In the genomic region with DNA sequence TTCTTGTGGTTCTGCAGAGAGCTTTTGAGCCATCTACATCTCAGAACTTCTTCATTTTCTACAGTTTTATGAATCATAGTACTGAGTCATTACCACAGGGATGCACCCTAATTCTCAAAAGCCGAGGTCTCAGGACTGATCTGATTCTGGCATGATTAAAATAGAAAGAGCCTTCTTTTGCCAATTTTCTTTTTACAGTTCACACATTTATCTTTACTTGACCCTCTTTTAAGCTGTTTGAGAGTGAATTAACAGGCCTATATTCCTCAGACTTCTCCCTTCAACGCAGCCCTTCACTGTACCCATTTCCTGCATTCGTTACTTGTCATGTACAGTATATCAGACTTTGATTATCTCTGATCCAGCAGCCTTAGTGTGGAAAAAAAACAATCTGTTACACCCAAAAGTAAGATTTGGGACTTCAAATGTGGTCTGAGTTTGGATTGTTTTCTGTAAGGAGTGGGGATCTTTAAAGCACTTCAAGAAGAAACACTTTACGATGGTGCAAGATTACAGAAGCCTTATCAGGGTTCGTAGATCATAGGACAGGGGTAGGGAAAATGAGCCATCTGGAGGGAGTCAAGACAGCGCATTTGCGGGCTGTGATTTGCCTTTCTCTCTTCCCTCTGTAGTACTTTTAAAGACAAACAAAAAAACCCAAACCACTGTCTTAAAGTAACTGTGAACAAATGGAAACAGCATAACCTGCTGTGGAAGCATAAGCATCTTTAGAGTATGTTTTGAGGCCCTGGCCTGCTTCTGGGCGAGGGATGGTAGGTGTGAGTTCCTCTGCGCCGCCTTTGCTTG, we compare ENCODE assay signal across 9 cellular contexts. TPM values are rescaled to one million over a fixed set of nuclear protein-coding genes. Genes with fewer than 3 reads are reported as not detected.
DNase-seq lines count a peak whose midpoint lies in the region; ATAC-seq, FAIRE-seq and TF ChIP-seq lines count a peak whose summit lies in the region.
"Had no signal": no experiment of that assay in that cellular context is flagged by ENCODE, and none has a peak within 500 bp of the region (broad histone marks: within the 10 kb centered on the region; RNA-seq: fewer than 3 reads in every experiment).

No MANE protein-coding gene starts in this region.

- peaks cover 64% of the 10 kb centered on the region for H3K4me1 ChIP-seq in Karpas-422 (ENCODE audit: low read length)
- peaks cover 33% of the 10 kb centered on the region for H3K4me1 ChIP-seq in lower lobe of right lung

- H3K9me3 ChIP-seq in Karpas-422 (ENCODE audit: low read length): no peaks in the 10 kb centered on the region
- H3K9me3 ChIP-seq in lower lobe of right lung: no peaks in the 10 kb centered on the region

- H3K9me2 ChIP-seq in Karpas-422 (replicated peaks; ENCODE audit: insufficient read depth, low read length): no peaks in the 10 kb centered on the region

- peak overlapping the region; percentile 95 for H3K27ac Mint-ChIP-seq in activated naive CD8-positive, alpha-beta T cell

- H3K36me3 ChIP-seq in Karpas-422 (ENCODE audit: insufficient read depth, low read length) (peaks cover 13% of the 10 kb centered on the region; the same call in 1 of the 2 replicates), lower lobe of right lung (peaks cover 11% of the 10 kb centered on the region)

- H3K9ac ChIP-seq in Karpas-422 (ENCODE audit: low read length): no peak overlapping the region

- no peak for TF ChIP-seq CTCF in lower lobe of right lung (IDR thresholded peaks at IDR 0.05)

- H2AFZ ChIP-seq in Karpas-422 (ENCODE audit: low read length): no peak overlapping the region

- no peaks in the 10 kb centered on the region for H3K27me3 ChIP-seq in Karpas-422 (ENCODE audit: low read length)
- H3K27me3 ChIP-seq in lower lobe of right lung (ENCODE audit: low read depth): no peaks in the 10 kb centered on the region

- peak; percentile 85 for ATAC-seq in GM21723 (IDR thresholded peaks at IDR 0.05; ENCODE audit: unreplicated experiment)
- peak; percentile 79 to 85 for ATAC-seq in lower lobe of right lung

- peaks cover 15% of the 10 kb centered on the region for H3K79me2 ChIP-seq in Karpas-422 (ENCODE audit: low read length)

- H4K20me1 ChIP-seq in Karpas-422 (ENCODE audit: insufficient read depth, low read depth, low read length): no peaks in the 10 kb centered on the region

- H3K27ac ChIP-seq in Karpas-422 (ENCODE audit: low read length): peak overlapping the region; percentile 71
- H3K27ac ChIP-seq in lower lobe of right lung: peak overlapping the region; percentile 42

- FAIRE-seq in GM12892 (lab: Jason Lieb, UNC): peak; percentile 95
- FAIRE-seq: TTC549 had no signal

- peaks cover 25% of the 10 kb centered on the region for H3K36me3 Mint-ChIP-seq in activated naive CD8-positive, alpha-beta T cell

- DNase-seq in GM12892 (ENCODE audit: insufficient read length) (peak; percentile 27), Karpas-422 (peak; percentile 57), lower lobe of right lung (no peak), DMS 273 (lab: John Stamatoyannopoulos, UW; ENCODE audit: unreplicated experiment) (no peak), NCI-H1092 (lab: John Stamatoyannopoulos, UW) (no peak), HT-29 (ENCODE audit: low spot score) (no peak)

- no peaks in the 10 kb centered on the region for H3K27me3 Mint-ChIP-seq in activated naive CD8-positive, alpha-beta T cell

- peaks cover 75% of the 10 kb centered on the region for H3K4me1 Mint-ChIP-seq in activated naive CD8-positive, alpha-beta T cell (ENCODE audit: low read depth)

- no peak for TF ChIP-seq POLR2A in GM12892 (IDR thresholded peaks at IDR 0.05; ENCODE audit: low read depth, low read length)

- H3K9me3 Mint-ChIP-seq in activated naive CD8-positive, alpha-beta T cell (ENCODE audit: low read depth): no peaks in the 10 kb centered on the region

- H3K4me3 Mint-ChIP-seq in activated naive CD8-positive, alpha-beta T cell: peak overlapping the region; percentile 65

- intact Hi-C loops in lower lobe of right lung (cut with DNase I): no loop called here

- H3K4me2 ChIP-seq in Karpas-422 (ENCODE audit: low read depth, low read length, poor library complexity, severe bottlenecking): peak overlapping the region; percentile 36

- no peak overlapping the region for H3K4me3 ChIP-seq in Karpas-422 (ENCODE audit: low read length)
- no peak overlapping the region for H3K4me3 ChIP-seq in lower lobe of right lung

RNA-seq across cellular contexts. Expression of a gene that starts 15.3 kb away (rescaled TPM):
- polyA plus RNA-seq in GM12892 (2012; ENCODE audit: missing spikeins): 100 TPM
- 0.11 TPM in 1 of 2 replicates, not detected in the other for total RNA-seq in Karpas-422 (2014; rRNA removed; shearing (Covaris generic); ENCODE audit: low replicate concordance)
- 9.0 TPM for total RNA-seq in lower lobe of right lung
- total RNA-seq in HT-29 (2014; rRNA removed; shearing (Covaris generic)): not detected in 2 replicates

Comparison
In these comparisons a context has a peak if more than half of its experiments do, and no peak if none do; other contexts are left out.
1. DNase-seq: peak in GM12892 (single experiment) and Karpas-422 (single experiment); none in lower lobe of right lung (single experiment), DMS 273 (single experiment), NCI-H1092 (single experiment) and HT-29 (single experiment).